16 cellular contexts compared by ENCODE assay signal in the genomic region with DNA sequence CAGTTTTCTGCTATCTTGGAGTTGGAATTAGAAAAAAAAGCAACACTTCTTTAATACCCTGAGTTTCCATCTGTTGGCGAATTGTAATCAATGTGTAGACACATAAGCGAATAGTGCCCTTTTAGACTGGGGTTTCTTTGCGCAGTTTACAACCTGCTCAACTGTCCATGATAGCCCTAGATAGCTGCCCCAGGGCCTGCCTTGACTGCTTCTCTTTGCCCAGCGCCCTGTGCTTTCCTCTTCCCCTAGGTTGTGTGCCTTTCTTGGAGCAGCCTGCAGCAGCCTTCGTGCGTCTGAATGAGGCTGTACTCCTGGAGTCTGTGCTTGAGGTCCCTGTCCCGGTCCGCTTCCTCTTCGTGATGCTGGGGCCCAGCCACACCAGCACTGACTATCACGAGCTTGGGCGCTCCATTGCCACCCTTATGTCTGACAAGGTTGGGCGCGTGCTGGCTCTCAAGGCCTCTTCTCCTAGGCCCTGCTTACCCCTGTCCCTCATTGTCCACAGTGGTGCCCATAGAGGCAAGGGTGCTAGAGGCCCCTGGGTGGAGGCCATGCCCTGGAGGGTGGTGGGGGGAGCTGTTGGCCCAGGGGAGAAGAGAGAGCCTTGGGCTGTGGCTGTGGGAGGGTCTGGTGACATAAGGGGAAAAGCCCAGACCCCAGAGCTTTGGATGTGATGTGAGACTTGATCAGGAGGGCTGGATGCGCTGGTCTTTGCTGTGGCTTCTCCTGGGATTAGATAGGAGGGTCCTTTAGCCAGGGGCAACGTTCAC. TPM values are rescaled to one million over a fixed set of nuclear protein-coding genes. Genes with fewer than 3 reads are reported as not detected.
A peak's percentile ranks its signal among the peaks of the same experiment; 100 is the strongest.
DNase-seq lines count a peak whose midpoint lies in the region; ATAC-seq and TF ChIP-seq lines count a peak whose summit lies in the region.
"Had no signal": no experiment of that assay in that cellular context is flagged by ENCODE, and none has a peak within 500 bp of the region (broad histone marks: within the 10 kb centered on the region; RNA-seq: fewer than 3 reads in every experiment).

No MANE protein-coding gene starts in this region.

- H2AFZ ChIP-seq in neural progenitor cell (replicated peaks), result no peak overlapping the region

- no peak overlapping the region for H3K4me3 Mint-ChIP-seq in endodermal cell
- H3K4me3 Mint-ChIP-seq in neural progenitor cell, result peak overlapping the region; percentile 19
- H3K4me3 Mint-ChIP-seq: CD8-positive, alpha-beta T cell had no signal

- no peak overlapping the region for H3K4me3 ChIP-seq in endodermal cell (ENCODE audit: low read length)
- no peak overlapping the region for H3K4me3 ChIP-seq in neural progenitor cell
- H3K4me3 ChIP-seq: HAP-1, SK-N-MC had no signal

- no peaks in the 10 kb centered on the region for H3K4me1 ChIP-seq in endodermal cell (ENCODE audit: control insufficient read depth, insufficient read depth, low read length)
- H3K4me1 ChIP-seq in neural progenitor cell, result no peaks in the 10 kb centered on the region
- H3K4me1 ChIP-seq: HAP-1 had no signal

- H3K9me3 ChIP-seq in endodermal cell (ENCODE audit: control insufficient read depth, low read length) (no peaks in the 10 kb centered on the region), neural progenitor cell (ENCODE audit: low read depth) (no peaks in the 10 kb centered on the region)
- H3K9me3 ChIP-seq: HAP-1 had no signal

- H3K27ac Mint-ChIP-seq in endodermal cell (no peak overlapping the region), neural progenitor cell (peak overlapping the region; percentile 34)
- H3K27ac Mint-ChIP-seq: CD8-positive, alpha-beta T cell had no signal

- H3K36me3 ChIP-seq in endodermal cell (ENCODE audit: control insufficient read depth, insufficient read depth, low read length) (no peaks in the 10 kb centered on the region), neural progenitor cell (no peaks in the 10 kb centered on the region)
- H3K36me3 ChIP-seq: HAP-1 had no signal

- 91 to 96% methylated on average over 12 to 15 of the region's 15 CpGs for WGBS in endodermal cell (ENCODE audit: insufficient coverage in 1 of 2, insufficient read length in 1 of 2), 2 experiments

- no peak overlapping the region for H3K4me2 ChIP-seq in neural progenitor cell

- H3K4me1 Mint-ChIP-seq in endodermal cell, result no peaks in the 10 kb centered on the region
- H3K4me1 Mint-ChIP-seq in neural progenitor cell, result peaks cover 2% of the 10 kb centered on the region

- H4K20me1 ChIP-seq in neural progenitor cell (ENCODE audit: low read depth), result no peaks in the 10 kb centered on the region

- in situ Hi-C loops in GM13976 (cut with MboI; ENCODE audit: low sequenced_read_pairs, unreplicated experiment), result no loop called here

- H3K36me3 Mint-ChIP-seq in endodermal cell (ENCODE audit: low read depth) (peaks cover 9% of the 10 kb centered on the region), neural progenitor cell (peaks cover 5% of the 10 kb centered on the region)
- H3K36me3 Mint-ChIP-seq: CD8-positive, alpha-beta T cell had no signal

- peak; percentile 9 for DNase-seq in AG08396 (ENCODE audit: low spot score)
- DNase-seq in GM13976 (ENCODE audit: low spot score), result peak; percentile 32
- DNase-seq in endodermal cell, result peak; percentile 27
- DNase-seq in neural progenitor cell (ENCODE audit: low spot score), result no peak
- no peak for DNase-seq in DMS114 treated with DMSO at 0.1 percent for 48 hours (lab: John Stamatoyannopoulos, UW; ENCODE audit: unreplicated experiment)
- DNase-seq in GM19240 (ENCODE audit: insufficient read length, low spot score), result no peak
- no peak for DNase-seq in GOT3 (lab: John Stamatoyannopoulos, UW)
- DNase-seq: NCI-H1048, NCI-H2107, NCI-H345, NCI-H526 treated with DMSO at 0.1 percent for 48 hours had no signal

- no peaks in the 10 kb centered on the region for H3K27me3 Mint-ChIP-seq in endodermal cell (ENCODE audit: insufficient read depth)
- peaks cover 3% of the 10 kb centered on the region for H3K27me3 Mint-ChIP-seq in neural progenitor cell (ENCODE audit: insufficient read depth, low read depth)

- TF ChIP-seq CTCF in GM13976 (IDR thresholded peaks at IDR 0.05; ENCODE audit: borderline replicate concordance, control extremely low read depth, extremely low read depth, insufficient read depth, missing control alignments) (no peak), endodermal cell (conservative IDR thresholded peaks at IDR 0.05) (no peak), neural progenitor cell (IDR thresholded peaks at IDR 0.05) (no peak)

- H3K9me3 Mint-ChIP-seq in endodermal cell, result no peaks in the 10 kb centered on the region
- H3K9me3 Mint-ChIP-seq in neural progenitor cell, result no peaks in the 10 kb centered on the region
- H3K9me3 Mint-ChIP-seq: CD8-positive, alpha-beta T cell had no signal

- H3K9ac ChIP-seq in endodermal cell (ENCODE audit: extremely low read depth, low read length, poor library complexity, severe bottlenecking) (no peak overlapping the region), neural progenitor cell (no peak overlapping the region)

- no peak for ATAC-seq in HG02610 (IDR thresholded peaks at IDR 0.05; ENCODE audit: unreplicated experiment)
- ATAC-seq: CD8-positive, alpha-beta T cell had no signal

- no peaks in the 10 kb centered on the region for H3F3A ChIP-seq in neural progenitor cell (ENCODE audit: low read depth)

- no peak overlapping the region for H3K27ac ChIP-seq in endodermal cell (ENCODE audit: low read depth, low read length)
- H3K27ac ChIP-seq in neural progenitor cell, result no peak overlapping the region
- H3K27ac ChIP-seq: SK-N-MC had no signal

- no peaks in the 10 kb centered on the region for H3K27me3 ChIP-seq in endodermal cell (ENCODE audit: control insufficient read depth, insufficient read depth, low read length, poor library complexity, severe bottlenecking)
- H3K27me3 ChIP-seq in neural progenitor cell, result no peaks in the 10 kb centered on the region

- no peaks in the 10 kb centered on the region for H3K79me2 ChIP-seq in neural progenitor cell (ENCODE audit: low read depth)

RNA-seq across cellular contexts. Expression of gene SLC4A3, which starts 6.9 kb away (rescaled TPM):
- 10 to 100 TPM; 13.4 to 20.2 TPM for total RNA-seq in endodermal cell
- polyA plus RNA-seq in endodermal cell (2013, experiment 1 of 2), result 8.0 TPM
- 5.3 TPM for polyA plus RNA-seq in endodermal cell (2013, experiment 2 of 2)
- total RNA-seq in neural progenitor cell (ENCODE audit: low replicate concordance), result 0.88 and 3.7 TPM in 2 replicates
- total RNA-seq: CD8-positive, alpha-beta T cell; OCI-LY7 had no signal

RNA-seq across cellular contexts. Expression of gene STK11IP, which starts 36.7 kb away (rescaled TPM):
- total RNA-seq in endodermal cell (10 to 100 TPM; 27.3 to 31.1 TPM), neural progenitor cell (ENCODE audit: low replicate concordance) (16.8 and 22.7 TPM in 2 replicates)
- polyA plus RNA-seq in endodermal cell (2013, experiment 1 of 2), result 36.2 TPM
- polyA plus RNA-seq in endodermal cell (2013, experiment 2 of 2), result 29.6 TPM

Comparison
In these comparisons a context has a peak if more than half of its experiments do, and no peak if none do; other contexts are left out.
1. DNase-seq: peak in AG08396 (single experiment), GM13976 (single experiment) and endodermal cell (single experiment); none in neural progenitor cell (single experiment), DMS114 treated with DMSO at 0.1 percent for 48 hours (single experiment), GM19240 (single experiment) and GOT3 (single experiment).